ENCODE assay signal across 16 cellular contexts in genomic region chr11:75652936-75653335, GRCh38.
"Had no signal": no experiment of that assay in that cellular context is flagged by ENCODE, and none has a peak within 500 bp of the region (broad histone marks: within the 10 kb centered on the region; RNA-seq: fewer than 3 reads in every experiment).

No MANE protein-coding gene starts in this region.

- DNase-seq: colonic mucosa; dermis blood vessel endothelial cell; esophagus squamous epithelium; gastrocnemius medialis; islet precursor cell; nucleus accumbens; pancreas; right cardiac atrium; stimulated activated CD4-positive, alpha-beta T cell treated with anti-CD3 and anti-CD28 coated beads, Interleukin-2, amount 100 ng/mL, for 48 hours; stimulated activated naive CD4-positive, alpha-beta T cell treated with Interleukin-2 at 50 U/mL for 16 hours; thyroid gland had no signal

- H3K27me3 ChIP-seq: colonic mucosa, gastrocnemius medialis, neural progenitor cell, pancreas, suprapubic skin, thyroid gland had no signal

- H3K4me1 ChIP-seq: colonic mucosa, esophagus squamous epithelium, gastrocnemius medialis, pancreas, suprapubic skin, thyroid gland had no signal

- H2AFZ ChIP-seq: neural progenitor cell had no signal

- H3K4me3 ChIP-seq: colonic mucosa, esophagus squamous epithelium, gastrocnemius medialis, neural progenitor cell, pancreas, smooth muscle cell, suprapubic skin, thyroid gland had no signal

- H3K27ac ChIP-seq: colonic mucosa, esophagus squamous epithelium, gastrocnemius medialis, neural progenitor cell, pancreas, suprapubic skin, thyroid gland had no signal

- H3K9me3 ChIP-seq: colonic mucosa, esophagus squamous epithelium, gastrocnemius medialis, pancreas, suprapubic skin, thyroid gland had no signal

- H3K9ac ChIP-seq: neural progenitor cell had no signal

- H3K4me2 ChIP-seq: neural progenitor cell, smooth muscle cell had no signal

- ATAC-seq: gastrocnemius medialis; left lobe of liver; natural killer cell treated with Interleukin-12 subunit alpha and Interleukin-12 subunit beta and Interleukin-15 and Interleukin-18, amount 100 ng/mL, for 72 hours; right cardiac atrium had no signal

- H3K36me3 ChIP-seq: colonic mucosa, esophagus squamous epithelium, gastrocnemius medialis, neural progenitor cell, pancreas, suprapubic skin, thyroid gland had no signal
